Comparison of ENCODE assay signal across 19 cellular contexts in genomic region chr2:26494199-26494598, GRCh38. TPM values are rescaled to one million over a fixed set of nuclear protein-coding genes. Genes with fewer than 3 reads are reported as not detected.
DNase-seq lines count a peak whose midpoint lies in the region; ATAC-seq, FAIRE-seq and TF ChIP-seq lines count a peak whose summit lies in the region.
"Had no signal": no experiment of that assay in that cellular context is flagged by ENCODE, and none has a peak within 500 bp of the region (broad histone marks: within the 10 kb centered on the region; RNA-seq: fewer than 3 reads in every experiment).

No MANE protein-coding gene starts in this region.

- H3K27me3 Mint-ChIP-seq in activated naive CD8-positive, alpha-beta T cell treated with anti-CD3 and anti-CD28 coated beads for 36 hours, result peaks cover 4% of the 10 kb centered on the region
- peaks cover 4% of the 10 kb centered on the region for H3K27me3 Mint-ChIP-seq in activated naive CD8-positive, alpha-beta T cell treated with anti-CD3 and anti-CD28 coated beads, Interleukin-2, amount 50 U/mL, for 24 hours
- peaks cover 4% of the 10 kb centered on the region for H3K27me3 Mint-ChIP-seq in activated CD8-positive, alpha-beta T cell treated with anti-CD3 and anti-CD28 coated beads for 36 hours

- H3K9me3 ChIP-seq in K562 (replicated peaks; ENCODE audit: control insufficient read depth, insufficient read depth, low read depth, low read length) (no peaks in the 10 kb centered on the region), spleen (no peaks in the 10 kb centered on the region), BE2C (no peaks in the 10 kb centered on the region)

- ATAC-seq in activated naive CD8-positive, alpha-beta T cell treated with anti-CD3 and anti-CD28 coated beads, Interleukin-2, amount 50 U/mL, for 24 hours, result no peak
- no peak for ATAC-seq in activated CD8-positive, alpha-beta T cell treated with anti-CD3 and anti-CD28 coated beads for 36 hours
- ATAC-seq in K562 (no peak), HG03108 (IDR thresholded peaks at IDR 0.05; ENCODE audit: unreplicated experiment) (no peak)
- ATAC-seq: CD8-positive, alpha-beta T cell; HepG2 had no signal

- no peak overlapping the region for H3K4me2 ChIP-seq in K562 (ENCODE audit: insufficient read depth, low read length)

- TF ChIP-seq RAD21 in K562 (CRISPR knock-in tag; conservative IDR thresholded peaks at IDR 0.05 in 1 of 2, IDR thresholded peaks at IDR 0.05 in 1 of 2), result no peak

- H3K9me1 ChIP-seq in K562 (ENCODE audit: control insufficient read depth, insufficient read depth, low read length), result no peaks in the 10 kb centered on the region

- no peaks in the 10 kb centered on the region for H3K36me3 ChIP-seq in K562 (ENCODE audit: control insufficient read depth, insufficient read depth, low read length)
- H3K36me3 ChIP-seq in spleen, result no peaks in the 10 kb centered on the region
- no peaks in the 10 kb centered on the region for H3K36me3 ChIP-seq in BE2C

- POLR2A ChIA-PET in activated CD8-positive, alpha-beta T cell treated with anti-CD3 and anti-CD28 coated beads for 36 hours (lab: Charles Lee), result no interaction called here
- POLR2A ChIA-PET in K562 (lab: Yijun Ruan, JAX), result interaction anchor here (1.6 kb wide), 1 partner anchor 39 kb away, joined by 3 read pairs; no protein-coding TSS in a partner anchor

- no peak overlapping the region for H3K9ac ChIP-seq in K562 (ENCODE audit: insufficient read depth in 1 of 2, low read depth in 2 of 2, low read length in 2 of 2)

- H3K4me3 ChIP-seq in K562, result no peak overlapping the region
- no peak overlapping the region for H3K4me3 ChIP-seq in spleen
- H3K4me3 ChIP-seq in BE2C (ENCODE audit: low read depth, low read length), result no peak overlapping the region
- H3K4me3 ChIP-seq: GM12878 had no signal

- TF ChIP-seq POLR2A in K562 (conservative IDR thresholded peaks at IDR 0.05), result no peak
- TF ChIP-seq POLR2A in spleen (IDR thresholded peaks at IDR 0.05), result no peak

- no peaks in the 10 kb centered on the region for H4K20me1 ChIP-seq in K562 (replicated peaks; ENCODE audit: control insufficient read depth, insufficient read depth, low read length)

- H3K27me3 ChIP-seq in K562 (ENCODE audit: control insufficient read depth in 2 of 2, insufficient read depth in 2 of 2, low read length in 2 of 2) (peaks cover 16 to 22% of the 10 kb centered on the region in 2 experiments), spleen (replicated peaks in 1 of 7) (peaks cover 0 to 52% (median 8%) of the 10 kb centered on the region in 7 donors), BE2C (no peaks in the 10 kb centered on the region)

- no peak for TF ChIP-seq CTCF in activated CD8-positive, alpha-beta T cell treated with anti-CD3 and anti-CD28 coated beads for 36 hours (IDR thresholded peaks at IDR 0.05)
- TF ChIP-seq CTCF in K562 (IDR thresholded peaks at IDR 0.05 in 2 of 3, conservative IDR thresholded peaks at IDR 0.05 in 1 of 3; ENCODE audit: insufficient read depth in 2 of 3, low read depth in 1 of 3, low read length in 3 of 3) (no peak), spleen (IDR thresholded peaks at IDR 0.05 in 8 of 11, conservative IDR thresholded peaks at IDR 0.05 in 3 of 11) (no peak), BE2C (IDR thresholded peaks at IDR 0.05; ENCODE audit: low read depth, low read length) (no peak)

- 92% methylated on average over 4 of the region's 4 CpGs for WGBS in K562 (ENCODE audit: insufficient coverage, low coverage, missing lambda C conversion rate)
- WGBS in spleen, 5 donors, result 96 to 100% (median 98%) methylated on average over 4 of the region's 4 CpGs

- CTCF ChIA-PET in activated CD8-positive, alpha-beta T cell treated with anti-CD3 and anti-CD28 coated beads for 36 hours (lab: Charles Lee), result no interaction called here
- CTCF ChIA-PET in K562 (lab: Yijun Ruan, JAX; ENCODE audit: low intra/inter-chr PET ratio), result no interaction called here

- H3K27ac ChIP-seq in K562 (ENCODE audit: extremely low read depth, low read depth, low read length) (no peak overlapping the region), spleen (no peak overlapping the region)

- intact Hi-C loops in activated CD8-positive, alpha-beta T cell treated with anti-CD3 and anti-CD28 coated beads for 36 hours (cut with micrococcal nuclease), result no loop called here
- intact Hi-C loops in K562 (cut with micrococcal nuclease), result no loop called here
- intact Hi-C loops in spleen (cut with DNase I; ENCODE audit: low total_unique reads), result no loop called here

- BruUV-seq in K562 (replicated peaks; lab: Mats Ljungman, UMichigan), result no TSS peak

- no peak for TF ChIP-seq EP300 in K562 (IDR thresholded peaks at IDR 0.05; ENCODE audit: low read length)

- FAIRE-seq in K562 (lab: Jason Lieb, UNC), result no peak
- FAIRE-seq: A204.1, GM12878, H1, HepG2 had no signal

- in situ Hi-C loops in K562 (cut with MboI), result no loop called here

- peak overlapping the region; percentile 46 for H3K27ac Mint-ChIP-seq in activated naive CD8-positive, alpha-beta T cell treated with anti-CD3 and anti-CD28 coated beads for 36 hours
- no peak overlapping the region for H3K27ac Mint-ChIP-seq in activated naive CD8-positive, alpha-beta T cell treated with anti-CD3 and anti-CD28 coated beads, Interleukin-2, amount 50 U/mL, for 24 hours
- H3K27ac Mint-ChIP-seq in activated CD8-positive, alpha-beta T cell treated with anti-CD3 and anti-CD28 coated beads for 36 hours, result peak overlapping the region; percentile 32
- H3K27ac Mint-ChIP-seq: CD8-positive, alpha-beta T cell; H9 had no signal

- no peaks in the 10 kb centered on the region for H3K9me3 Mint-ChIP-seq in activated naive CD8-positive, alpha-beta T cell treated with anti-CD3 and anti-CD28 coated beads for 36 hours
- no peaks in the 10 kb centered on the region for H3K9me3 Mint-ChIP-seq in activated naive CD8-positive, alpha-beta T cell treated with anti-CD3 and anti-CD28 coated beads, Interleukin-2, amount 50 U/mL, for 24 hours
- no peaks in the 10 kb centered on the region for H3K9me3 Mint-ChIP-seq in activated CD8-positive, alpha-beta T cell treated with anti-CD3 and anti-CD28 coated beads for 36 hours
- H3K9me3 Mint-ChIP-seq: CD8-positive, alpha-beta T cell; H9 had no signal

- H2AFZ ChIP-seq in K562 (ENCODE audit: low read depth, low read length), result 0 out of 2 replicates have a peak overlapping the region, but pooled peaks have one; percentile 73

- DNase-seq in activated naive CD8-positive, alpha-beta T cell treated with anti-CD3 and anti-CD28 coated beads for 36 hours, result no peak
- no peak for DNase-seq in activated naive CD8-positive, alpha-beta T cell treated with anti-CD3 and anti-CD28 coated beads, Interleukin-2, amount 50 U/mL, for 24 hours
- no peak for DNase-seq in activated CD8-positive, alpha-beta T cell treated with anti-CD3 and anti-CD28 coated beads for 36 hours
- DNase-seq in K562 (ENCODE audit: extremely low read depth in 1 of 4, low spot score in 3 of 4) (no peak), spleen (peak; percentile 12), BE2C (no peak)
- DNase-seq: ACHN; Calu3; CD8-positive, alpha-beta T cell; DMS53; DND-41; EL; H9 had no signal

- peaks cover 2% of the 10 kb centered on the region for H3K4me1 Mint-ChIP-seq in activated naive CD8-positive, alpha-beta T cell treated with anti-CD3 and anti-CD28 coated beads for 36 hours
- H3K4me1 Mint-ChIP-seq in activated naive CD8-positive, alpha-beta T cell treated with anti-CD3 and anti-CD28 coated beads, Interleukin-2, amount 50 U/mL, for 24 hours, result peaks cover 3% of the 10 kb centered on the region
- H3K4me1 Mint-ChIP-seq in activated CD8-positive, alpha-beta T cell treated with anti-CD3 and anti-CD28 coated beads for 36 hours (ENCODE audit: low read depth), result peaks cover 3% of the 10 kb centered on the region

- peaks cover 17 to 24% of the 10 kb centered on the region in 2 experiments for H3K4me1 ChIP-seq in K562 (replicated peaks in 1 of 2; ENCODE audit: control insufficient read depth in 2 of 2, insufficient read depth in 2 of 2, low read length in 2 of 2)
- H3K4me1 ChIP-seq in spleen, result peaks cover 0 to 15% (median 0%) of the 10 kb centered on the region in 6 donors
- H3K4me1 ChIP-seq in BE2C, result no peaks in the 10 kb centered on the region

- no peak overlapping the region for H3K4me3 Mint-ChIP-seq in activated naive CD8-positive, alpha-beta T cell treated with anti-CD3 and anti-CD28 coated beads for 36 hours
- H3K4me3 Mint-ChIP-seq in activated naive CD8-positive, alpha-beta T cell treated with anti-CD3 and anti-CD28 coated beads, Interleukin-2, amount 50 U/mL, for 24 hours, result no peak overlapping the region
- no peak overlapping the region for H3K4me3 Mint-ChIP-seq in activated CD8-positive, alpha-beta T cell treated with anti-CD3 and anti-CD28 coated beads for 36 hours
- H3K4me3 Mint-ChIP-seq: CD8-positive, alpha-beta T cell; H9 had no signal

- H3K79me2 ChIP-seq in K562 (ENCODE audit: control insufficient read depth, insufficient read depth, low read length), result no peaks in the 10 kb centered on the region

- H3K36me3 Mint-ChIP-seq in activated naive CD8-positive, alpha-beta T cell treated with anti-CD3 and anti-CD28 coated beads for 36 hours, result no peaks in the 10 kb centered on the region
- no peaks in the 10 kb centered on the region for H3K36me3 Mint-ChIP-seq in activated naive CD8-positive, alpha-beta T cell treated with anti-CD3 and anti-CD28 coated beads, Interleukin-2, amount 50 U/mL, for 24 hours (ENCODE audit: low read depth)
- no peaks in the 10 kb centered on the region for H3K36me3 Mint-ChIP-seq in activated CD8-positive, alpha-beta T cell treated with anti-CD3 and anti-CD28 coated beads for 36 hours (ENCODE audit: low read depth)
- H3K36me3 Mint-ChIP-seq: CD14-positive monocyte; CD8-positive, alpha-beta T cell had no signal

RNA-seq across cellular contexts. Expression of gene OTOF, which starts 16.3 kb away (rescaled TPM):
- 1 to 10 TPM in 1 of 2 experiments, under 1 TPM in 1; 0.74 to 1.1 TPM for total RNA-seq in activated naive CD8-positive, alpha-beta T cell treated with anti-CD3 and anti-CD28 coated beads for 36 hours
- total RNA-seq in activated CD8-positive, alpha-beta T cell treated with anti-CD3 and anti-CD28 coated beads for 36 hours, result under 1 TPM; 0.60 to 0.81 TPM
- total RNA-seq in K562 (2011; cell fraction: chromatin; rRNA removed; ENCODE audit: low replicate concordance), result 0.11 and 0.49 TPM in 2 replicates
- total RNA-seq in K562 (2011; cell fraction: nucleolus; rRNA removed), result 0.13 and 0.17 TPM in 2 replicates
- not detected in 2 replicates for total RNA-seq in K562 (2011; cell fraction: nucleoplasm; rRNA removed)
- total RNA-seq in K562 (2014; rRNA removed) (0.05 and 0.33 TPM in 2 replicates), K562 (2014; rRNA removed; fragmentation: Illumina TruSeq; extraction: Trizol) (not detected in 2 replicates), K562 (2015; rRNA removed; fragmentation: Illumina TruSeq; extraction: Trizol) (not detected in 2 replicates), K562 (2021) (0.07 TPM in 1 of 2 replicates, not detected in the other), spleen (1 to 10 TPM in 1 of 7 donors, under 1 TPM in 6; 0.19 to 1.6 (median 0.34) TPM)
- polyA plus RNA-seq in K562 (2011; rRNA removed) (0.07 and 0.11 TPM in 2 replicates), K562 (2014; fragmentation: Illumina TruSeq; extraction: Trizol) (not detected in 2 replicates), K562 (2014; fragmentation: Nextera tagmentation; extraction: Ambion mirVana) (not detected), K562 (2014; rRNA removed) (0.03 TPM in 1 of 2 replicates, not detected in the other), spleen (under 1 TPM; 0.06 to 0.17 (median 0.16) TPM)
- polyA plus RNA-seq in K562 (2011; cell fraction: cytosol; rRNA removed), result 0.12 and 0.24 TPM in 2 replicates
- polyA plus RNA-seq in K562 (2011; cell fraction: nucleus; rRNA removed), result 0.22 and 0.31 TPM in 2 replicates
- polyA plus RNA-seq in K562 (2012), result 0.03 and 0.12 TPM in 2 replicates
- polyA minus RNA-seq in K562 (2011; rRNA and poly(A)+ RNA removed), result 0.04 TPM in 1 of 2 replicates, not detected in the other
- not detected in 2 replicates for polyA minus RNA-seq in K562 (2011; cell fraction: cytosol; rRNA and poly(A)+ RNA removed)
- under 0.01 TPM in 1 of 2 replicates, not detected in the other for polyA minus RNA-seq in K562 (2011; cell fraction: nucleus; rRNA and poly(A)+ RNA removed)
- polyA plus RNA-seq in BE2C (2012; ENCODE audit: insufficient read depth, insufficient read length, low read depth), result 0.94 TPM
- total RNA-seq: Calu3, H1 had no signal
- polyA plus RNA-seq: CD14-positive monocyte, HepG2 had no signal
